In genomic region chr12:88393017-88393767, GRCh38 we compare ENCODE assay signal across 8 cellular contexts.
DNase-seq lines count a peak whose midpoint lies in the region; ATAC-seq and TF ChIP-seq lines count a peak whose summit lies in the region.
"Had no signal": no experiment of that assay in that cellular context is flagged by ENCODE, and none has a peak within 500 bp of the region (broad histone marks: within the 10 kb centered on the region; RNA-seq: fewer than 3 reads in every experiment).

No MANE protein-coding gene starts in this region.

- no peak overlapping the region for H2BK15ac ChIP-seq in mesenchymal stem cell (ENCODE audit: low read depth, poor library complexity, severe bottlenecking)

- ATAC-seq in HG03280 (IDR thresholded peaks at IDR 0.05; ENCODE audit: unreplicated experiment) (peak; percentile 45), HG02642 (IDR thresholded peaks at IDR 0.05; ENCODE audit: poor library complexity, unreplicated experiment) (no peak), left cardiac atrium (no peak)

- H3K9me3 ChIP-seq in WERI-Rb-1 (ENCODE audit: severe bottlenecking), result no peaks in the 10 kb centered on the region
- H3K9me3 ChIP-seq in mesenchymal stem cell (ENCODE audit: control insufficient read depth, low read length), result no peaks in the 10 kb centered on the region
- no peaks in the 10 kb centered on the region for H3K9me3 ChIP-seq in testis
- H3K9me3 ChIP-seq: SJSA1 had no signal

- H3K4me3 ChIP-seq in WERI-Rb-1 (ENCODE audit: low read depth, low read length), result no peak overlapping the region
- H3K4me3 ChIP-seq in mesenchymal stem cell (ENCODE audit: insufficient read depth in 1 of 2, low read depth in 1 of 2, low read length in 2 of 2), result no peak overlapping the region
- H3K4me3 ChIP-seq in testis, result no peak overlapping the region
- H3K4me3 ChIP-seq: SJSA1 had no signal

- intact Hi-C loops in left cardiac atrium (cut with DNase I) (no loop called here), testis (cut with DNase I; ENCODE audit: low total_unique reads) (no loop called here)

- H4K91ac ChIP-seq in mesenchymal stem cell (ENCODE audit: low read length), result peak overlapping the region; percentile 70

- H3K18ac ChIP-seq in mesenchymal stem cell (ENCODE audit: low read depth in 1 of 2, low read length in 2 of 2), result no peak overlapping the region

- peak overlapping the region in 1 of 2 experiments; percentile 5 for H3K23ac ChIP-seq in mesenchymal stem cell (ENCODE audit: low read length in 2 of 2)

- H2AK5ac ChIP-seq in mesenchymal stem cell (ENCODE audit: low read length, severe bottlenecking), result peak overlapping the region; percentile 27

- H2BK120ac ChIP-seq in mesenchymal stem cell (ENCODE audit: low read depth, low read length), result no peak overlapping the region

- no peak overlapping the region for H3K9ac ChIP-seq in mesenchymal stem cell (ENCODE audit: low read length)

- no peaks in the 10 kb centered on the region for H3K4me1 ChIP-seq in mesenchymal stem cell (ENCODE audit: control insufficient read depth, insufficient read depth, low read depth, low read length)
- H3K4me1 ChIP-seq in testis, result peaks cover 10% of the 10 kb centered on the region

- H3K14ac ChIP-seq in mesenchymal stem cell (ENCODE audit: low read length in 2 of 2), result no peak overlapping the region

- no peak overlapping the region for H2AFZ ChIP-seq in mesenchymal stem cell (ENCODE audit: low read depth, low read length)

- H3K27ac ChIP-seq in WERI-Rb-1 (no peak overlapping the region), mesenchymal stem cell (ENCODE audit: low read length, poor library complexity, severe bottlenecking) (no peak overlapping the region), testis (no peak overlapping the region)
- H3K27ac ChIP-seq: SJSA1 had no signal

- no peak overlapping the region for H4K8ac ChIP-seq in mesenchymal stem cell (ENCODE audit: low read length)

- H2BK5ac ChIP-seq in mesenchymal stem cell (ENCODE audit: low read depth, low read length, poor library complexity, severe bottlenecking), result no peak overlapping the region

- H3K36me3 ChIP-seq in WERI-Rb-1 (no peaks in the 10 kb centered on the region), mesenchymal stem cell (ENCODE audit: control insufficient read depth in 1 of 2, insufficient read depth in 2 of 2, low read depth in 1 of 2, low read length in 2 of 2) (no peaks in the 10 kb centered on the region), testis (ENCODE audit: low read depth, missing control alignments) (no peaks in the 10 kb centered on the region)
- H3K36me3 ChIP-seq: SJSA1 had no signal

- H3K79me1 ChIP-seq in mesenchymal stem cell (replicated peaks; ENCODE audit: low read length, poor library complexity, severe bottlenecking), result no peaks in the 10 kb centered on the region

- peak; percentile 41 for TF ChIP-seq CTCF in GM12874 (IDR thresholded peaks at IDR 0.05; ENCODE audit: insufficient read depth, low read depth, low read length)
- peak; percentile 59 for TF ChIP-seq CTCF in WERI-Rb-1 (IDR thresholded peaks at IDR 0.05; ENCODE audit: low read depth, low read length)
- TF ChIP-seq CTCF in testis (IDR thresholded peaks at IDR 0.05), result no peak

- no peak for TF ChIP-seq POLR2A in testis (IDR thresholded peaks at IDR 0.05)

- H3K27me3 ChIP-seq in WERI-Rb-1 (ENCODE audit: insufficient read depth, low read depth, severe bottlenecking), result peaks cover 16% of the 10 kb centered on the region
- no peaks in the 10 kb centered on the region for H3K27me3 ChIP-seq in mesenchymal stem cell (ENCODE audit: control insufficient read depth in 1 of 2, insufficient read depth in 1 of 2, low read length in 2 of 2)
- no peaks in the 10 kb centered on the region for H3K27me3 ChIP-seq in testis
- H3K27me3 ChIP-seq: SJSA1 had no signal

- H2BK12ac ChIP-seq in mesenchymal stem cell (ENCODE audit: low read length in 2 of 2), result peak overlapping the region in 1 of 2 experiments; percentile 54

- peak overlapping the region in 1 of 2 experiments; percentile 9 for H3K4ac ChIP-seq in mesenchymal stem cell (ENCODE audit: low read depth in 1 of 2, low read length in 2 of 2)

- no peak for DNase-seq in WERI-Rb-1
- peak; percentile 36 for DNase-seq in mesenchymal stem cell
- DNase-seq in left cardiac atrium, result no peak
- DNase-seq in testis, result no peak

- WGBS in mesenchymal stem cell, result 87% methylated on average over 2 of the region's 2 CpGs
- 84 to 97% methylated on average over 2 of the region's 2 CpGs for WGBS in testis, 2 donors

- no peak overlapping the region for H3K4me2 ChIP-seq in mesenchymal stem cell (ENCODE audit: low read length, poor library complexity, severe bottlenecking)

Comparison
In these comparisons a context has a peak if more than half of its experiments do, and no peak if none do; other contexts are left out.
1. CTCF ChIP-seq: peak in GM12874 (single experiment) and WERI-Rb-1 (single experiment); none in testis (0 of 3).